Comparison of ENCODE assay signal across 1 cellular context in genomic region chr5:157004893-157005551, GRCh38.
TF ChIP-seq lines count a peak whose summit lies in the region.

No MANE protein-coding gene starts in this region.

TF ChIP-seq in HepG2, 621 proteins besides CTCF, POLR2A, EP300 and RAD21:
- TF ChIP-seq HNRNPLL (IDR thresholded peaks at IDR 0.05; ENCODE audit: low read depth, low read length, poor library complexity, severe bottlenecking): no peak
- TF ChIP-seq NAIF1 (CRISPR knock-in tag; IDR thresholded peaks at IDR 0.05; ENCODE audit: borderline replicate concordance): no peak
- TF ChIP-seq HOMEZ (CRISPR knock-in tag; IDR thresholded peaks at IDR 0.05; ENCODE audit: low read depth): no peak
- TF ChIP-seq, protein P1, sequence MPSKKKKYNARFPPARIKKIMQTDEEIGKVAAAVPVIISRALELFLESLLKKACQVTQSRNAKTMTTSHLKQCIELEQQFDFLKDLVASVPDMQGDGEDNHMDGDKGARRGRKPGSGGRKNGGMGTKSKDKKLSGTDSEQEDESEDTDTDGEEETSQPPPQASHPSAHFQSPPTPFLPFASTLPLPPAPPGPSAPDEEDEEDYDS (CRISPR knock-in tag; IDR thresholded peaks at IDR 0.05): no peak
